Comparison of ENCODE assay signal across 1 cellular context in the genomic region with DNA sequence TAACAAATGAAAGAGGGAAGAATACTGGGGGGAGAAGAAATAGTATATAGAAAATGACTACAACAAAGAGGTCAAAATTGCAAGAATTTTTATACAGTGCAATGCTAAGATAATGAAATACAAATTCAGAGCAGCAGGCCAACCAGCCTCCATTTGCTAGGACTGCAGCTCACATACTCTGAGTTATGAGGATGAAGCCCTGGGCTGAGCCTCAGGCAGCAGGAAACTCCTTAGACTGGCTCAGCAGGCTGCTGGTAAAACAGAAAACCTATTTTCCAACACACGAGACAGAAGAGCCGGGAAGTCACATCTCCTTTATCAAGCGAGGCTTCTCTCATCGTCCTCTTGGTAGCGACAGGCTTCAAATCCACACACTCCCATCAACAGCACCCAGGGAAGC.
TF ChIP-seq lines count a peak whose summit lies in the region.

No MANE protein-coding gene starts in this region.

TF ChIP-seq in WTC11, 78 proteins besides CTCF, POLR2A, EP300 and RAD21 (continued from another document):
- TF ChIP-seq, protein P1, sequence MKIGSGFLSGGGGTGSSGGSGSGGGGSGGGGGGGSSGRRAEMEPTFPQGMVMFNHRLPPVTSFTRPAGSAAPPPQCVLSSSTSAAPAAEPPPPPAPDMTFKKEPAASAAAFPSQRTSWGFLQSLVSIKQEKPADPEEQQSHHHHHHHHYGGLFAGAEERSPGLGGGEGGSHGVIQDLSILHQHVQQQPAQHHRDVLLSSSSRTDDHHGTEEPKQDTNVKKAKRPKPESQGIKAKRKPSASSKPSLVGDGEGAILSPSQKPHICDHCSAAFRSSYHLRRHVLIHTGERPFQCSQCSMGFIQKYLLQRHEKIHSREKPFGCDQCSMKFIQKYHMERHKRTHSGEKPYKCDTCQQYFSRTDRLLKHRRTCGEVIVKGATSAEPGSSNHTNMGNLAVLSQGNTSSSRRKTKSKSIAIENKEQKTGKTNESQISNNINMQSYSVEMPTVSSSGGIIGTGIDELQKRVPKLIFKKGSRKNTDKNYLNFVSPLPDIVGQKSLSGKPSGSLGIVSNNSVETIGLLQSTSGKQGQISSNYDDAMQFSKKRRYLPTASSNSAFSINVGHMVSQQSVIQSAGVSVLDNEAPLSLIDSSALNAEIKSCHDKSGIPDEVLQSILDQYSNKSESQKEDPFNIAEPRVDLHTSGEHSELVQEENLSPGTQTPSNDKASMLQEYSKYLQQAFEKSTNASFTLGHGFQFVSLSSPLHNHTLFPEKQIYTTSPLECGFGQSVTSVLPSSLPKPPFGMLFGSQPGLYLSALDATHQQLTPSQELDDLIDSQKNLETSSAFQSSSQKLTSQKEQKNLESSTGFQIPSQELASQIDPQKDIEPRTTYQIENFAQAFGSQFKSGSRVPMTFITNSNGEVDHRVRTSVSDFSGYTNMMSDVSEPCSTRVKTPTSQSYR (CRISPR knock-in tag; IDR thresholded peaks at IDR 0.05) = no peak
- no peak for TF ChIP-seq NFE2L1 (CRISPR knock-in tag; IDR thresholded peaks at IDR 0.05)
- TF ChIP-seq FOXJ3 (CRISPR knock-in tag; IDR thresholded peaks at IDR 0.05; ENCODE audit: borderline replicate concordance) = no peak
- TF ChIP-seq ZNF219 (CRISPR knock-in tag; IDR thresholded peaks at IDR 0.05; ENCODE audit: borderline replicate concordance) = no peak
